29 cellular contexts compared by ENCODE assay signal in genomic region chr20:2297352-2297717, GRCh38. TPM values are rescaled to one million over a fixed set of nuclear protein-coding genes. Genes with fewer than 3 reads are reported as not detected.
DNase-seq lines count a peak whose midpoint lies in the region; ATAC-seq, FAIRE-seq and TF ChIP-seq lines count a peak whose summit lies in the region.
"Had no signal": no experiment of that assay in that cellular context is flagged by ENCODE, and none has a peak within 500 bp of the region (broad histone marks: within the 10 kb centered on the region; RNA-seq: fewer than 3 reads in every experiment).

No MANE protein-coding gene starts in this region.

- intact Hi-C loops in heart right ventricle (cut with DNase I): no loop called here

- TF ChIP-seq CTCF in GM23338 (conservative IDR thresholded peaks at IDR 0.05; ENCODE audit: low read depth in 2 of 2) (no peak), type B pancreatic cell (conservative IDR thresholded peaks at IDR 0.05) (no peak), heart right ventricle (IDR thresholded peaks at IDR 0.05) (no peak), GM10266 (IDR thresholded peaks at IDR 0.05; ENCODE audit: control insufficient read depth, insufficient read depth, low read depth, missing control alignments) (no peak)

- H3K27ac ChIP-seq in GM23338 (ENCODE audit: low read depth) (no peak overlapping the region), heart right ventricle (no peak overlapping the region)
- H3K27ac ChIP-seq: lower lobe of right lung, PC-9, upper lobe of left lung had no signal

- H3K27me3 ChIP-seq in GM23338 (ENCODE audit: insufficient read depth): no peaks in the 10 kb centered on the region
- peaks cover 0 to 39% (median 13%) of the 10 kb centered on the region in 7 donors for H3K27me3 ChIP-seq in heart right ventricle
- H3K27me3 ChIP-seq: upper lobe of left lung had no signal

- H4K20me1 ChIP-seq in GM23338 (replicated peaks; ENCODE audit: insufficient read depth): no peaks in the 10 kb centered on the region

- H3K4me1 ChIP-seq in GM23338 (ENCODE audit: insufficient read depth) (peaks cover 10% of the 10 kb centered on the region), heart right ventricle (peaks cover 0 to 61% (median 0%) of the 10 kb centered on the region in 9 donors)
- H3K4me1 ChIP-seq: lower lobe of right lung had no signal

- H3F3A ChIP-seq in GM23338 (replicated peaks; ENCODE audit: low read depth): no peaks in the 10 kb centered on the region

- H3K4me1 Mint-ChIP-seq in GM23338 (peaks cover 30% of the 10 kb centered on the region), type B pancreatic cell (ENCODE audit: unreplicated experiment) (peaks cover 29% of the 10 kb centered on the region)

- peak; percentile 6 for DNase-seq in GM23338 (ENCODE audit: low spot score)
- peak; percentile 25 for DNase-seq in astrocyte of the hippocampus (ENCODE audit: low read depth, low spot score)
- DNase-seq in kidney tubule cell (ENCODE audit: low spot score): peak; percentile 29
- DNase-seq in type B pancreatic cell (ENCODE audit: extremely low spot score, unreplicated experiment): no peak
- no peak for DNase-seq in heart right ventricle
- DNase-seq in GM10266 (ENCODE audit: extremely low spot score): no peak
- no peak for DNase-seq in HTR-8/SVneo (ENCODE audit: insufficient read length, low spot score)
- DNase-seq: activated CD4-positive, alpha-beta T cell treated with anti-CD3 and anti-CD28 coated beads for 48 hours; activated CD8-positive, alpha-beta memory T cell treated with anti-CD3 and anti-CD28 coated beads for 24 hours; activated naive CD8-positive, alpha-beta T cell treated with anti-CD3 and anti-CD28 coated beads, Interleukin-2, amount 50 U/mL, for 24 hours; H7; KG1; lower lobe of right lung; mucosa of descending colon; NCI-H1694; NCI-H2171; NK-92 treated with Interleukin-12 subunit alpha and Interleukin-12 subunit beta, amount 100 ng/mL, for 24 hours; PC-9; stimulated activated CD4-positive, alpha-beta T cell treated with anti-CD3 and anti-CD28 coated beads, Interleukin-4, amount 100 ng/mL, for 24 hours; substantia nigra; upper lobe of left lung had no signal

- H3K9me2 ChIP-seq in GM23338 (ENCODE audit: insufficient read depth): no peaks in the 10 kb centered on the region

- H3K27ac Mint-ChIP-seq in GM23338 (no peak overlapping the region), type B pancreatic cell (peak overlapping the region; percentile 0)
- H3K27ac Mint-ChIP-seq: activated naive CD8-positive, alpha-beta T cell treated with anti-CD3 and anti-CD28 coated beads, Interleukin-2, amount 50 U/mL, for 24 hours; stimulated activated effector memory CD8-positive, alpha-beta T cell treated with anti-CD3 and anti-CD28 coated beads, Interleukin-12 subunit alpha, Interleukin-12 subunit beta, amount 100 ng/mL, for 72 hours; T-helper 2 cell treated with Interferon-gamma antibody and Interleukin-4, amounts not matched to agents 5 μg/mL and 100 μg/mL, for 36 hours had no signal

- no peak overlapping the region for H3K4me2 ChIP-seq in GM23338
- H3K4me2 ChIP-seq: PC-9 had no signal

- no peaks in the 10 kb centered on the region for H3K9me3 Mint-ChIP-seq in GM23338
- peaks cover 4% of the 10 kb centered on the region for H3K9me3 Mint-ChIP-seq in type B pancreatic cell
- H3K9me3 Mint-ChIP-seq: activated naive CD8-positive, alpha-beta T cell treated with anti-CD3 and anti-CD28 coated beads, Interleukin-2, amount 50 U/mL, for 24 hours; stimulated activated effector memory CD8-positive, alpha-beta T cell treated with anti-CD3 and anti-CD28 coated beads, Interleukin-12 subunit alpha, Interleukin-12 subunit beta, amount 100 ng/mL, for 72 hours; T-helper 2 cell treated with Interferon-gamma antibody and Interleukin-4, amounts not matched to agents 5 μg/mL and 100 μg/mL, for 36 hours had no signal

- no peaks in the 10 kb centered on the region for H3K9me3 ChIP-seq in heart right ventricle
- H3K9me3 ChIP-seq: lower lobe of right lung, mucosa of descending colon, upper lobe of left lung had no signal

- H3K36me3 ChIP-seq in GM23338 (ENCODE audit: insufficient read depth): no peaks in the 10 kb centered on the region
- H3K36me3 ChIP-seq in heart right ventricle: no peaks in the 10 kb centered on the region
- H3K36me3 ChIP-seq: lower lobe of right lung, upper lobe of left lung had no signal

- 0 out of 2 replicates have a peak overlapping the region, but pooled peaks have one; percentile 12 for H2AFZ ChIP-seq in GM23338
- H2AFZ ChIP-seq: PC-9 had no signal

- FAIRE-seq in HTR-8/SVneo (lab: Jason Lieb, UNC): no peak

- H3K36me3 Mint-ChIP-seq in GM23338 (ENCODE audit: low read depth) (no peaks in the 10 kb centered on the region), type B pancreatic cell (no peaks in the 10 kb centered on the region)
- H3K36me3 Mint-ChIP-seq: stimulated activated effector memory CD8-positive, alpha-beta T cell treated with anti-CD3 and anti-CD28 coated beads, Interleukin-12 subunit alpha, Interleukin-12 subunit beta, amount 100 ng/mL, for 72 hours had no signal

- H3K4me3 Mint-ChIP-seq in GM23338: no peak overlapping the region; the same call in 2 of the 3 replicates
- no peak overlapping the region for H3K4me3 Mint-ChIP-seq in type B pancreatic cell
- H3K4me3 Mint-ChIP-seq: activated naive CD8-positive, alpha-beta T cell treated with anti-CD3 and anti-CD28 coated beads, Interleukin-2, amount 50 U/mL, for 24 hours; CD14-positive monocyte; stimulated activated effector memory CD8-positive, alpha-beta T cell treated with anti-CD3 and anti-CD28 coated beads, Interleukin-12 subunit alpha, Interleukin-12 subunit beta, amount 100 ng/mL, for 72 hours; T-helper 2 cell treated with Interferon-gamma antibody and Interleukin-4, amounts not matched to agents 5 μg/mL and 100 μg/mL, for 36 hours had no signal

- H3K27me3 Mint-ChIP-seq in GM23338 (ENCODE audit: insufficient read depth, low read depth, poor library complexity): peaks cover 2% of the 10 kb centered on the region
- H3K27me3 Mint-ChIP-seq in type B pancreatic cell: peaks cover 49% of the 10 kb centered on the region

- 59 to 61% methylated on average over 6 of the region's 6 CpGs for WGBS in heart right ventricle, 2 donors

- H3K4me3 ChIP-seq in GM23338: no peak overlapping the region
- no peak overlapping the region for H3K4me3 ChIP-seq in heart right ventricle
- H3K4me3 ChIP-seq: lower lobe of right lung, mucosa of descending colon, PC-9, upper lobe of left lung had no signal

- no peaks in the 10 kb centered on the region for H3K79me2 ChIP-seq in GM23338 (replicated peaks; ENCODE audit: insufficient read depth)

- ATAC-seq in GM23338 (peak; percentile 47), heart right ventricle (no peak)
- ATAC-seq: activated naive CD8-positive, alpha-beta T cell treated with anti-CD3 and anti-CD28 coated beads, Interleukin-2, amount 50 U/mL, for 24 hours; lower lobe of right lung; mucosa of descending colon; Right ventricle myocardium inferior; sciatic nerve; stimulated activated effector memory CD8-positive, alpha-beta T cell treated with anti-CD3 and anti-CD28 coated beads, Interleukin-12 subunit alpha, Interleukin-12 subunit beta, amount 100 ng/mL, for 72 hours had no signal

TF ChIP-seq in GM23338, 12 proteins besides CTCF, POLR2A, EP300 and RAD21 (continues in another document):
- TF ChIP-seq ETS1 (IDR thresholded peaks at IDR 0.05) (no peak), STAT1 (IDR thresholded peaks at IDR 0.05; ENCODE audit: unreplicated experiment) (no peak), EZH2 (IDR thresholded peaks at IDR 0.05; ENCODE audit: low read depth, unreplicated experiment) (no peak)

RNA-seq across cellular contexts. Expression of gene TGM3, which starts 1.5 kb away (rescaled TPM):
- total RNA-seq in GM23338 (2014; rRNA removed; shearing (Covaris generic)): 0.08 TPM in 1 of 2 replicates, not detected in the other
- polyA plus RNA-seq in GM23338 (2016; fragmentation: Nextera tagmentation; extraction: Ambion mirVana) (0.08 TPM in 1 of 2 replicates, not detected in the other), heart right ventricle (under 1 TPM in 1 of 2 donors, not detected in 1; 0.22 TPM)
- total RNA-seq in type B pancreatic cell (ENCODE audit: low replicate concordance) (1.4 and 1.5 TPM in 2 replicates), heart right ventricle (not detected)
- total RNA-seq: HT1080, kidney epithelial cell, PC-9, posterior vena cava, Right ventricle myocardium inferior, sciatic nerve had no signal
- polyA plus RNA-seq: CD14-positive monocyte had no signal

Comparison
In these comparisons a context has a peak if more than half of its experiments do, and no peak if none do; other contexts are left out.
1. DNase-seq: peak in GM23338 (single experiment), astrocyte of the hippocampus (single experiment) and kidney tubule cell (single experiment); none in type B pancreatic cell (single experiment), heart right ventricle (0 of 2), GM10266 (single experiment) and HTR-8/SVneo (single experiment).